Comparison of ENCODE assay signal across 7 cellular contexts in genomic region chr16:22232277-22233049, GRCh38. TPM values are rescaled to one million over a fixed set of nuclear protein-coding genes. Genes with fewer than 3 reads are reported as not detected.
DNase-seq lines count a peak whose midpoint lies in the region; ATAC-seq lines count a peak whose summit lies in the region.

No MANE protein-coding gene starts in this region.

- ATAC-seq in HG03139 (IDR thresholded peaks at IDR 0.05; ENCODE audit: unreplicated experiment): no peak
- ATAC-seq in HG03521 (IDR thresholded peaks at IDR 0.05; ENCODE audit: unreplicated experiment): no peak

- DNase-seq in HT-29 (ENCODE audit: low spot score) (peak; percentile 85), RPMI7951 (ENCODE audit: low read depth) (peak; percentile 42), glomerular visceral epithelial cell (ENCODE audit: extremely low spot score) (peak; percentile 24), 8988T (no peak)
- peak; percentile 18 to 34 for DNase-seq in stimulated activated CD4-positive, alpha-beta T cell treated with anti-CD3 and anti-CD28 coated beads, Interleukin-4, amount 100 ng/mL, for 48 hours (ENCODE audit: low read depth in 2 of 2)

RNA-seq across cellular contexts. Expression of gene EEF2K, which starts 26.4 kb away (rescaled TPM):
- 11.1 and 16.5 TPM in 2 replicates for total RNA-seq in HT-29 (2014; rRNA removed; shearing (Covaris generic))
- 15.7 and 17.7 TPM in 2 replicates for total RNA-seq in RPMI7951 (2014; rRNA removed; shearing (Covaris generic))
